ENCODE assay signal across 13 cellular contexts in genomic region chr21:16563795-16564194, GRCh38.
A peak's percentile ranks its signal among the peaks of the same experiment; 100 is the strongest.
DNase-seq lines count a peak whose midpoint lies in the region; ATAC-seq, FAIRE-seq and TF ChIP-seq lines count a peak whose summit lies in the region.
"Had no signal": no experiment of that assay in that cellular context is flagged by ENCODE, and none has a peak within 500 bp of the region (broad histone marks: within the 10 kb centered on the region; RNA-seq: fewer than 3 reads in every experiment).

No MANE protein-coding gene starts in this region.

- H3K4me1 ChIP-seq in HUES64 (ENCODE audit: insufficient read depth, low read length) = peaks cover 19% of the 10 kb centered on the region; the same call in 1 of the 2 replicates
- H3K4me1 ChIP-seq in lung (ENCODE audit: control insufficient read depth in 2 of 2, insufficient read depth in 2 of 2, low read length in 2 of 2) = peaks cover 3 to 7% of the 10 kb centered on the region in 2 donors
- peaks cover 0 to 6% (median 4%) of the 10 kb centered on the region in 4 donors for H3K4me1 ChIP-seq in esophagus muscularis mucosa
- no peaks in the 10 kb centered on the region for H3K4me1 ChIP-seq in small intestine (ENCODE audit: control insufficient read depth in 2 of 2, insufficient read depth in 1 of 2, low read depth in 1 of 2, low read length in 1 of 2)

- no peaks in the 10 kb centered on the region for H3K9me3 Mint-ChIP-seq in chondrocyte (ENCODE audit: low read depth)

- no peak for TF ChIP-seq CTCF in chondrocyte (IDR thresholded peaks at IDR 0.05)
- no peak for TF ChIP-seq CTCF in lung (IDR thresholded peaks at IDR 0.05; ENCODE audit: control extremely low read depth, extremely low read depth)
- TF ChIP-seq CTCF in esophagus muscularis mucosa (IDR thresholded peaks at IDR 0.05) = no peak

- 80% methylated on average over 7 of the region's 7 CpGs for WGBS in HUES64
- WGBS in lung, 2 donors = 81 to 83% methylated on average over 7 of the region's 7 CpGs
- WGBS in esophagus muscularis mucosa = 92% methylated on average over 7 of the region's 7 CpGs
- 89 to 92% (median 90%) methylated on average over 7 of the region's 7 CpGs for WGBS in small intestine, 3 donors

- in situ Hi-C loops in ACHN (cut with HindIII; ENCODE audit: low pct_ligation_motif_present, low pct_unique_long_range_greater_than_20kb, low sequenced_read_pairs) = no loop called here

- no peak for TF ChIP-seq EP300 in esophagus muscularis mucosa (IDR thresholded peaks at IDR 0.05)

- H3K27ac Mint-ChIP-seq in chondrocyte (ENCODE audit: unreplicated experiment) = peak overlapping the region; percentile 89
- H3K27ac Mint-ChIP-seq: natural killer cell treated with Interleukin-12 subunit alpha and Interleukin-12 subunit beta and Interleukin-15 and Interleukin-18, amount 100 ng/mL, for 72 hours; T-cell had no signal

- H3K4me3 ChIP-seq in HUES64 (ENCODE audit: low read length) = no peak overlapping the region
- H3K4me3 ChIP-seq in lung = no peak overlapping the region
- H3K4me3 ChIP-seq in esophagus muscularis mucosa = no peak overlapping the region
- no peak overlapping the region for H3K4me3 ChIP-seq in small intestine (ENCODE audit: low read depth in 1 of 2, low read length in 2 of 2)

- no peaks in the 10 kb centered on the region for H3K27me3 Mint-ChIP-seq in chondrocyte (ENCODE audit: low read depth)
- H3K27me3 Mint-ChIP-seq: natural killer cell treated with Interleukin-12 subunit alpha and Interleukin-12 subunit beta and Interleukin-15 and Interleukin-18, amount 100 ng/mL, for 72 hours; T-cell had no signal

- no peak for TF ChIP-seq POLR2A in esophagus muscularis mucosa (IDR thresholded peaks at IDR 0.05; ENCODE audit: low read depth)

- peak; percentile 41 for ATAC-seq in lung (ENCODE audit: insufficient read depth, low FRiP score)
- ATAC-seq: natural killer cell treated with Interleukin-12 subunit alpha and Interleukin-12 subunit beta and Interleukin-15 and Interleukin-18, amount 100 ng/mL, for 72 hours; T-cell had no signal

- no peak for FAIRE-seq in small intestine (lab: Jason Lieb, UNC)

- H3K36me3 ChIP-seq in HUES64 (ENCODE audit: insufficient read depth, low read length) (no peaks in the 10 kb centered on the region), lung (ENCODE audit: control insufficient read depth in 2 of 2, insufficient read depth in 2 of 2, low read length in 2 of 2) (no peaks in the 10 kb centered on the region), esophagus muscularis mucosa (no peaks in the 10 kb centered on the region), small intestine (ENCODE audit: control insufficient read depth in 2 of 2, insufficient read depth in 2 of 2, low read length in 2 of 2) (no peaks in the 10 kb centered on the region)

- peaks cover 1% of the 10 kb centered on the region for H3K36me3 Mint-ChIP-seq in chondrocyte (ENCODE audit: low read depth)
- H3K36me3 Mint-ChIP-seq: natural killer cell treated with Interleukin-12 subunit alpha and Interleukin-12 subunit beta and Interleukin-15 and Interleukin-18, amount 100 ng/mL, for 72 hours; T-cell had no signal

- no peaks in the 10 kb centered on the region for H3K9me3 ChIP-seq in HUES64 (ENCODE audit: insufficient read depth, low read depth, low read length)
- no peaks in the 10 kb centered on the region for H3K9me3 ChIP-seq in lung (ENCODE audit: control insufficient read depth in 2 of 2, insufficient read depth in 1 of 2, low read length in 1 of 2)
- H3K9me3 ChIP-seq in esophagus muscularis mucosa = no peaks in the 10 kb centered on the region
- no peaks in the 10 kb centered on the region for H3K9me3 ChIP-seq in small intestine (ENCODE audit: control insufficient read depth, low read depth)

- no peaks in the 10 kb centered on the region for H3K27me3 ChIP-seq in HUES64 (ENCODE audit: insufficient read depth, low read length)
- no peaks in the 10 kb centered on the region for H3K27me3 ChIP-seq in lung (ENCODE audit: control insufficient read depth, insufficient read depth)
- H3K27me3 ChIP-seq in esophagus muscularis mucosa = no peaks in the 10 kb centered on the region
- no peaks in the 10 kb centered on the region for H3K27me3 ChIP-seq in small intestine (ENCODE audit: control insufficient read depth in 2 of 2, insufficient read depth in 2 of 2, low read length in 2 of 2)

- peaks cover 52% of the 10 kb centered on the region for H3K4me1 Mint-ChIP-seq in chondrocyte (ENCODE audit: low read depth)
- H3K4me1 Mint-ChIP-seq: T-cell had no signal

- intact Hi-C loops in esophagus muscularis mucosa (cut with DNase I) = no loop called here

- H3K27ac ChIP-seq in HUES64 (ENCODE audit: low read depth, low read length) = peak overlapping the region; percentile 27; the same call in 1 of the 2 replicates
- no peak overlapping the region for H3K27ac ChIP-seq in lung (ENCODE audit: low read depth in 1 of 2, low read length in 1 of 2)
- H3K27ac ChIP-seq in esophagus muscularis mucosa (replicated peaks in 1 of 4) = no peak overlapping the region
- no peak overlapping the region for H3K27ac ChIP-seq in small intestine (ENCODE audit: low read depth in 1 of 2, low read length in 1 of 2)
- H3K27ac ChIP-seq: KMS-11 had no signal

- peak; percentile 92 for DNase-seq in ACHN
- DNase-seq in chondrocyte (ENCODE audit: low spot score) = no peak
- DNase-seq in lung (ENCODE audit: low spot score) = no peak
- DNase-seq in NCI-H2196 (lab: John Stamatoyannopoulos, UW; ENCODE audit: unreplicated experiment) = no peak
- DNase-seq in esophagus muscularis mucosa (ENCODE audit: extremely low spot score) = no peak
- no peak for DNase-seq in DMS153 (lab: John Stamatoyannopoulos, UW)
- DNase-seq in small intestine = no peak
- DNase-seq: aorta; stimulated activated CD4-positive, alpha-beta T cell treated with anti-CD3 and anti-CD28 coated beads, Interleukin-4, amount 100 ng/mL, for 4 hours; T-cell had no signal

- 0 out of 2 replicates have a peak overlapping the region, but pooled peaks have one; percentile 2 for H3K9ac ChIP-seq in HUES64 (ENCODE audit: low read depth, low read length)
- H3K9ac ChIP-seq: KMS-11 had no signal

- no peak overlapping the region for H3K4me3 Mint-ChIP-seq in chondrocyte (ENCODE audit: unreplicated experiment)
- H3K4me3 Mint-ChIP-seq: natural killer cell treated with Interleukin-12 subunit alpha and Interleukin-12 subunit beta and Interleukin-15 and Interleukin-18, amount 100 ng/mL, for 72 hours; T-cell had no signal
